In genomic region chr19:18922228-18922985, GRCh38 we compare ENCODE assay signal across 19 cellular contexts. TPM values are rescaled to one million over a fixed set of nuclear protein-coding genes. Genes with fewer than 3 reads are reported as not detected.
A peak's percentile ranks its signal among the peaks of the same experiment; 100 is the strongest.
DNase-seq lines count a peak whose midpoint lies in the region; ATAC-seq, FAIRE-seq and TF ChIP-seq lines count a peak whose summit lies in the region.
"Had no signal": no experiment of that assay in that cellular context is flagged by ENCODE, and none has a peak within 500 bp of the region (broad histone marks: within the 10 kb centered on the region; RNA-seq: fewer than 3 reads in every experiment).

No MANE protein-coding gene starts in this region.

- H3K27ac ChIP-seq in HepG2 (ENCODE audit: extremely low read length, insufficient read depth, low read length) (no peak overlapping the region), right lobe of liver (no peak overlapping the region)
- H3K27ac ChIP-seq: BLaER1 treated with 17β-estradiol and CSF1 and Interleukin-3, amounts not matched to agents 10 nM and 100 nM; GM23248 had no signal

- H4K20me1 ChIP-seq in HepG2 (ENCODE audit: insufficient read depth, low read length): peaks cover 17% of the 10 kb centered on the region; the same call in 1 of the 2 replicates

- H3K9me3 Mint-ChIP-seq in endothelial cell (ENCODE audit: unreplicated experiment) (no peaks in the 10 kb centered on the region), neural crest cell (no peaks in the 10 kb centered on the region), type B pancreatic cell (no peaks in the 10 kb centered on the region)
- H3K9me3 Mint-ChIP-seq: CD4-positive, alpha-beta T cell; IgD-negative memory B cell had no signal

- no peak overlapping the region for H3K4me2 ChIP-seq in HepG2 (ENCODE audit: low read depth, low read length)
- H3K4me2 ChIP-seq: BLaER1 treated with 17β-estradiol and CSF1 and Interleukin-3, amounts not matched to agents 10 nM and 100 nM had no signal

- H3K27me3 ChIP-seq in HepG2 (ENCODE audit: control insufficient read depth in 1 of 2, insufficient read depth in 2 of 2, low read length in 2 of 2) (no peaks in the 10 kb centered on the region; a peak in 1 of 5 replicates), right lobe of liver (no peaks in the 10 kb centered on the region)
- H3K27me3 ChIP-seq: BLaER1 treated with 17β-estradiol and CSF1 and Interleukin-3, amounts not matched to agents 10 nM and 100 nM had no signal

- no peak overlapping the region for H3K4me3 ChIP-seq in HepG2 (replicated peaks in 1 of 3; ENCODE audit: insufficient read depth in 1 of 3, low read depth in 2 of 3, low read length in 3 of 3)
- no peak overlapping the region for H3K4me3 ChIP-seq in right lobe of liver
- H3K4me3 ChIP-seq: BLaER1 treated with 17β-estradiol and CSF1 and Interleukin-3, amounts not matched to agents 10 nM and 100 nM; GM23248 had no signal

- H2AFZ ChIP-seq in HepG2 (ENCODE audit: low read length): no peak overlapping the region
- H2AFZ ChIP-seq: GM23248 had no signal

- no peak for FAIRE-seq in HepG2 (lab: Jason Lieb, UNC)
- FAIRE-seq in D721Med (lab: Jason Lieb, UNC): no peak
- FAIRE-seq: G401.6 had no signal

- peaks cover 28% of the 10 kb centered on the region for H3K79me2 ChIP-seq in HepG2 (ENCODE audit: insufficient read depth, low read length)

- in situ Hi-C loops in HepG2 (cut with HindIII; ENCODE audit: extremely low pct_ligation_motif_present, low pct_unique_long_range_greater_than_20kb): loop anchor here (10.0 kb wide), 1 partner anchor 62 kb away; no protein-coding TSS in a partner anchor

- H3K36me3 Mint-ChIP-seq in endothelial cell (ENCODE audit: low read depth, unreplicated experiment) (peaks cover 39% of the 10 kb centered on the region), neural crest cell (ENCODE audit: low read depth) (peaks cover 2% of the 10 kb centered on the region), type B pancreatic cell (peaks cover 4% of the 10 kb centered on the region)

- no peak for DNase-seq in HepG2 (ENCODE audit: low spot score)
- no peak for DNase-seq in right lobe of liver
- no peak for DNase-seq in endothelial cell (ENCODE audit: low spot score)
- DNase-seq in neural crest cell (ENCODE audit: low read depth, low spot score): no peak
- DNase-seq in D721Med (ENCODE audit: insufficient read length, low spot score): no peak
- DNase-seq in HCEC 1CT: no peak
- no peak for DNase-seq in type B pancreatic cell (ENCODE audit: extremely low spot score, unreplicated experiment)
- DNase-seq: ACHN; CD4-positive, alpha-beta T cell; DMS153; DMS79 treated with DMSO at 0.1 percent for 48 hours; EL; GM23248; H7 had no signal

- H3K9me3 ChIP-seq in HepG2 (ENCODE audit: low read length) (no peaks in the 10 kb centered on the region), right lobe of liver (no peaks in the 10 kb centered on the region)
- H3K9me3 ChIP-seq: BLaER1 treated with 17β-estradiol and CSF1 and Interleukin-3, amounts not matched to agents 10 nM and 100 nM had no signal

- BruUV-seq in HepG2 (replicated peaks; lab: Mats Ljungman, UMichigan): no TSS peak

- no peak overlapping the region for H3K9ac ChIP-seq in HepG2 (ENCODE audit: insufficient read depth, low read depth, low read length)
- H3K9ac ChIP-seq: GM23248 had no signal

- POLR2A ChIA-PET in HepG2 (lab: Yijun Ruan, JAX): no interaction called here

- TF ChIP-seq EP300 in HepG2 (IDR thresholded peaks at IDR 0.05; ENCODE audit: low read depth in 2 of 2, low read length in 2 of 2): no peak
- TF ChIP-seq EP300 in HepG2 (CRISPR knock-in tag; IDR thresholded peaks at IDR 0.05; ENCODE audit: borderline replicate concordance): no peak

- H3K4me3 Mint-ChIP-seq in endothelial cell (ENCODE audit: unreplicated experiment) (peak overlapping the region; percentile 48), neural crest cell (peak overlapping the region; percentile 82), type B pancreatic cell (no peak overlapping the region)

- H3K4me1 Mint-ChIP-seq in endothelial cell (ENCODE audit: unreplicated experiment): peaks cover 27% of the 10 kb centered on the region
- H3K4me1 Mint-ChIP-seq in neural crest cell: peaks cover 23% of the 10 kb centered on the region
- H3K4me1 Mint-ChIP-seq in type B pancreatic cell (ENCODE audit: unreplicated experiment): peaks cover 13% of the 10 kb centered on the region

- TF ChIP-seq CTCF in HepG2 (CRISPR knock-in tag; IDR thresholded peaks at IDR 0.05) (no peak), right lobe of liver (IDR thresholded peaks at IDR 0.05) (no peak), endothelial cell (IDR thresholded peaks at IDR 0.05; ENCODE audit: unreplicated experiment) (no peak), neural crest cell (conservative IDR thresholded peaks at IDR 0.05) (no peak), D721Med (IDR thresholded peaks at IDR 0.05; ENCODE audit: insufficient read depth, missing control alignments) (no peak), type B pancreatic cell (conservative IDR thresholded peaks at IDR 0.05) (no peak)

- peaks cover 39% of the 10 kb centered on the region for H3K27me3 Mint-ChIP-seq in endothelial cell (ENCODE audit: unreplicated experiment)
- peaks cover 3% of the 10 kb centered on the region for H3K27me3 Mint-ChIP-seq in neural crest cell (ENCODE audit: low read depth)
- no peaks in the 10 kb centered on the region for H3K27me3 Mint-ChIP-seq in type B pancreatic cell
- H3K27me3 Mint-ChIP-seq: CD4-positive, alpha-beta T cell; IgD-negative memory B cell had no signal

- H3K36me3 ChIP-seq in HepG2 (replicated peaks in 1 of 2; ENCODE audit: control insufficient read depth in 1 of 2, insufficient read depth in 2 of 2, low read length in 2 of 2) (peaks cover 18 to 35% of the 10 kb centered on the region in 2 experiments), right lobe of liver (peaks cover 0 to 45% (median 22%) of the 10 kb centered on the region in 4 donors)

- ATAC-seq in HepG2: no peak
- no peak for ATAC-seq in right lobe of liver
- ATAC-seq in HG02981 (IDR thresholded peaks at IDR 0.05; ENCODE audit: unreplicated experiment): no peak

- intact Hi-C loops in HepG2 (cut with micrococcal nuclease; ENCODE audit: unreplicated experiment): no loop called here
- intact Hi-C loops in right lobe of liver (cut with DNase I): no loop called here

- no peak for TF ChIP-seq RAD21 in HepG2 (CRISPR knock-in tag; IDR thresholded peaks at IDR 0.05)

- peaks cover 18% of the 10 kb centered on the region for H3K4me1 ChIP-seq in HepG2 (ENCODE audit: insufficient read depth, low read length)
- H3K4me1 ChIP-seq in right lobe of liver: peaks cover 0 to 21% (median 4%) of the 10 kb centered on the region in 4 donors

- TF ChIP-seq POLR2A in HepG2 (IDR thresholded peaks at IDR 0.05; ENCODE audit: insufficient read depth in 1 of 2, low read depth in 2 of 2, low read length in 2 of 2) (0 out of 4 replicates have a peak, but pooled peaks of 1 of the 2 experiments have one; percentile 29), right lobe of liver (IDR thresholded peaks at IDR 0.05) (no peak)

- 93% methylated on average over 6 of the region's 29 CpGs for WGBS in HepG2 (ENCODE audit: low lambda C conversion rate)
- WGBS in right lobe of liver (ENCODE audit: insufficient coverage, low coverage, low lambda C conversion rate, missing lambda C conversion rate): 100% methylated on average over 2 of the region's 29 CpGs

- CTCF ChIA-PET in HepG2 (lab: Yijun Ruan, JAX; ENCODE audit: low intra/inter-chr PET ratio, low total read pairs): no interaction called here

- H3K27ac Mint-ChIP-seq in endothelial cell (ENCODE audit: unreplicated experiment) (no peak overlapping the region), neural crest cell (ENCODE audit: unreplicated experiment) (peak overlapping the region; percentile 90), type B pancreatic cell (no peak overlapping the region)
- H3K27ac Mint-ChIP-seq: CD4-positive, alpha-beta T cell had no signal

RNA-seq across cellular contexts. Expression of gene DDX49, which starts 2.9 kb away (rescaled TPM):
- total RNA-seq in HepG2 (2016; rRNA removed; fragmentation: Illumina TruSeq; extraction: Trizol): 44.6 and 46.2 TPM in 2 replicates
- 26.8 and 31.4 TPM in 2 replicates for total RNA-seq in HepG2 (2016; cell fraction: cytosol; rRNA removed; fragmentation: Illumina TruSeq; extraction: Trizol; ENCODE audit: low read depth)
- 36.8 and 44.8 TPM in 2 replicates for total RNA-seq in HepG2 (2016; cell fraction: insoluble cytoplasmic fraction; rRNA removed; fragmentation: Illumina TruSeq; extraction: Trizol)
- 34.9 and 35.2 TPM in 2 replicates for total RNA-seq in HepG2 (2016; cell fraction: membrane; rRNA removed; fragmentation: Illumina TruSeq; extraction: Trizol)
- 21.6 and 22.6 TPM in 2 replicates for total RNA-seq in HepG2 (2016; cell fraction: nucleus; rRNA removed; fragmentation: Illumina TruSeq; extraction: Trizol)
- 27.0 and 28.9 TPM in 2 replicates for polyA plus RNA-seq in HepG2 (2011; rRNA removed)
- 18.7 and 29.0 TPM in 2 replicates for polyA plus RNA-seq in HepG2 (2011; cell fraction: cytosol; rRNA removed)
- 45.0 and 51.2 TPM in 2 replicates for polyA plus RNA-seq in HepG2 (2011; cell fraction: nucleus; rRNA removed)
- polyA plus RNA-seq in HepG2 (2012): 13.7 and 15.9 TPM in 2 replicates
- polyA plus RNA-seq in HepG2 (2016; cell fraction: cytosol; fragmentation: Illumina TruSeq; extraction: Trizol; ENCODE audit: low read depth): 25.8 and 27.7 TPM in 2 replicates
- 36.1 and 38.2 TPM in 2 replicates for polyA plus RNA-seq in HepG2 (2016; cell fraction: insoluble cytoplasmic fraction; fragmentation: Illumina TruSeq; extraction: Trizol; ENCODE audit: low read depth)
- polyA plus RNA-seq in HepG2 (2016; cell fraction: membrane; fragmentation: Illumina TruSeq; extraction: Trizol; ENCODE audit: low read depth): 21.6 and 25.1 TPM in 2 replicates
- polyA plus RNA-seq in HepG2 (2016; cell fraction: nucleus; fragmentation: Illumina TruSeq; extraction: Trizol; ENCODE audit: insufficient read depth, low read depth): 42.3 and 43.7 TPM in 2 replicates
- polyA minus RNA-seq in HepG2 (2011; rRNA and poly(A)+ RNA removed; ENCODE audit: low replicate concordance): 54.2 and 128 TPM in 2 replicates
- polyA minus RNA-seq in HepG2 (2011; cell fraction: cytosol; rRNA and poly(A)+ RNA removed): 14.5 and 19.5 TPM in 2 replicates
- polyA minus RNA-seq in HepG2 (2011; cell fraction: nucleus; rRNA and poly(A)+ RNA removed): 18.6 and 24.2 TPM in 2 replicates
- 10 to 100 TPM; 15.8 to 37.9 (median 18.5) TPM for total RNA-seq in right lobe of liver
- total RNA-seq in endothelial cell (ENCODE audit: unreplicated experiment): 33.7 TPM
- total RNA-seq in neural crest cell: 54.9 and 56.6 TPM in 2 replicates
- total RNA-seq in type B pancreatic cell (ENCODE audit: low replicate concordance): 58.3 and 58.5 TPM in 2 replicates

RNA-seq across cellular contexts. Expression of gene COPE, which starts 3.2 kb away (rescaled TPM):
- 188 and 189 TPM in 2 replicates for total RNA-seq in HepG2 (2016; rRNA removed; fragmentation: Illumina TruSeq; extraction: Trizol)
- total RNA-seq in HepG2 (2016; cell fraction: cytosol; rRNA removed; fragmentation: Illumina TruSeq; extraction: Trizol; ENCODE audit: low read depth): 90.0 and 90.2 TPM in 2 replicates
- 172 and 181 TPM in 2 replicates for total RNA-seq in HepG2 (2016; cell fraction: insoluble cytoplasmic fraction; rRNA removed; fragmentation: Illumina TruSeq; extraction: Trizol)
- 87.8 and 90.8 TPM in 2 replicates for total RNA-seq in HepG2 (2016; cell fraction: membrane; rRNA removed; fragmentation: Illumina TruSeq; extraction: Trizol)
- 70.6 and 74.1 TPM in 2 replicates for total RNA-seq in HepG2 (2016; cell fraction: nucleus; rRNA removed; fragmentation: Illumina TruSeq; extraction: Trizol)
- polyA plus RNA-seq in HepG2 (2011; rRNA removed): 205 and 222 TPM in 2 replicates
- polyA plus RNA-seq in HepG2 (2011; cell fraction: cytosol; rRNA removed): 175 and 335 TPM in 2 replicates
- polyA plus RNA-seq in HepG2 (2011; cell fraction: nucleus; rRNA removed): 191 and 222 TPM in 2 replicates
- polyA plus RNA-seq in HepG2 (2012): 86.4 and 120 TPM in 2 replicates
- polyA plus RNA-seq in HepG2 (2016; cell fraction: cytosol; fragmentation: Illumina TruSeq; extraction: Trizol; ENCODE audit: low read depth): 73.8 and 86.7 TPM in 2 replicates
- 149 and 196 TPM in 2 replicates for polyA plus RNA-seq in HepG2 (2016; cell fraction: insoluble cytoplasmic fraction; fragmentation: Illumina TruSeq; extraction: Trizol; ENCODE audit: low read depth)
- polyA plus RNA-seq in HepG2 (2016; cell fraction: membrane; fragmentation: Illumina TruSeq; extraction: Trizol; ENCODE audit: low read depth): 72.3 and 75.2 TPM in 2 replicates
- polyA plus RNA-seq in HepG2 (2016; cell fraction: nucleus; fragmentation: Illumina TruSeq; extraction: Trizol; ENCODE audit: insufficient read depth, low read depth): 134 and 136 TPM in 2 replicates
- polyA minus RNA-seq in HepG2 (2011; rRNA and poly(A)+ RNA removed; ENCODE audit: low replicate concordance): 163 and 283 TPM in 2 replicates
- polyA minus RNA-seq in HepG2 (2011; cell fraction: cytosol; rRNA and poly(A)+ RNA removed): 82.7 and 99.4 TPM in 2 replicates
- 41.8 and 44.1 TPM in 2 replicates for polyA minus RNA-seq in HepG2 (2011; cell fraction: nucleus; rRNA and poly(A)+ RNA removed)
- total RNA-seq in right lobe of liver: 100 to 1,000 TPM in 3 of 6 experiments, 10 to 100 TPM in 3; 67.4 to 240 (median 97.1) TPM
- total RNA-seq in endothelial cell (ENCODE audit: unreplicated experiment): 213 TPM
- total RNA-seq in neural crest cell: 194 and 196 TPM in 2 replicates
- 171 and 213 TPM in 2 replicates for total RNA-seq in type B pancreatic cell (ENCODE audit: low replicate concordance)

RNA-seq across cellular contexts. Expression of gene HOMER3, which starts 18.6 kb away (rescaled TPM):
- 16.0 and 21.3 TPM in 2 replicates for total RNA-seq in HepG2 (2016; rRNA removed; fragmentation: Illumina TruSeq; extraction: Trizol)
- 26.4 and 33.2 TPM in 2 replicates for total RNA-seq in HepG2 (2016; cell fraction: cytosol; rRNA removed; fragmentation: Illumina TruSeq; extraction: Trizol; ENCODE audit: low read depth)
- total RNA-seq in HepG2 (2016; cell fraction: insoluble cytoplasmic fraction; rRNA removed; fragmentation: Illumina TruSeq; extraction: Trizol): 15.8 and 22.8 TPM in 2 replicates
- 34.4 and 37.9 TPM in 2 replicates for total RNA-seq in HepG2 (2016; cell fraction: membrane; rRNA removed; fragmentation: Illumina TruSeq; extraction: Trizol)
- total RNA-seq in HepG2 (2016; cell fraction: nucleus; rRNA removed; fragmentation: Illumina TruSeq; extraction: Trizol): 9.6 and 15.0 TPM in 2 replicates
- polyA plus RNA-seq in HepG2 (2011; rRNA removed): 27.3 and 33.7 TPM in 2 replicates
- polyA plus RNA-seq in HepG2 (2011; cell fraction: cytosol; rRNA removed): 17.2 and 24.7 TPM in 2 replicates
- polyA plus RNA-seq in HepG2 (2011; cell fraction: nucleus; rRNA removed): 44.4 and 50.4 TPM in 2 replicates
- polyA plus RNA-seq in HepG2 (2012): 9.2 and 17.6 TPM in 2 replicates
- 38.0 and 46.9 TPM in 2 replicates for polyA plus RNA-seq in HepG2 (2016; cell fraction: cytosol; fragmentation: Illumina TruSeq; extraction: Trizol; ENCODE audit: low read depth)
- 25.7 and 29.6 TPM in 2 replicates for polyA plus RNA-seq in HepG2 (2016; cell fraction: insoluble cytoplasmic fraction; fragmentation: Illumina TruSeq; extraction: Trizol; ENCODE audit: low read depth)
- polyA plus RNA-seq in HepG2 (2016; cell fraction: membrane; fragmentation: Illumina TruSeq; extraction: Trizol; ENCODE audit: low read depth): 45.5 and 48.8 TPM in 2 replicates
- 36.3 and 38.7 TPM in 2 replicates for polyA plus RNA-seq in HepG2 (2016; cell fraction: nucleus; fragmentation: Illumina TruSeq; extraction: Trizol; ENCODE audit: insufficient read depth, low read depth)
- 16.8 and 17.2 TPM in 2 replicates for polyA minus RNA-seq in HepG2 (2011; rRNA and poly(A)+ RNA removed; ENCODE audit: low replicate concordance)
- 3.6 and 6.2 TPM in 2 replicates for polyA minus RNA-seq in HepG2 (2011; cell fraction: cytosol; rRNA and poly(A)+ RNA removed)
- 8.6 and 13.4 TPM in 2 replicates for polyA minus RNA-seq in HepG2 (2011; cell fraction: nucleus; rRNA and poly(A)+ RNA removed)
- total RNA-seq in right lobe of liver: 1 to 10 TPM; 2.3 to 4.7 (median 3.2) TPM
- total RNA-seq in endothelial cell (ENCODE audit: unreplicated experiment): 222 TPM
- total RNA-seq in neural crest cell: 71.4 and 78.8 TPM in 2 replicates
- 20.8 and 38.6 TPM in 2 replicates for total RNA-seq in type B pancreatic cell (ENCODE audit: low replicate concordance)

RNA-seq across cellular contexts. Expression of gene CERS1, which starts 26.4 kb away (rescaled TPM):
- total RNA-seq in HepG2 (2016; rRNA removed; fragmentation: Illumina TruSeq; extraction: Trizol) (2.3 and 4.6 TPM in 2 replicates), right lobe of liver (not detected), endothelial cell (ENCODE audit: unreplicated experiment) (15.7 TPM), neural crest cell (27.7 and 29.8 TPM in 2 replicates), type B pancreatic cell (ENCODE audit: low replicate concordance) (6.4 and 14.8 TPM in 2 replicates)
- 5.9 and 6.2 TPM in 2 replicates for total RNA-seq in HepG2 (2016; cell fraction: cytosol; rRNA removed; fragmentation: Illumina TruSeq; extraction: Trizol; ENCODE audit: low read depth)
- 2.4 and 5.4 TPM in 2 replicates for total RNA-seq in HepG2 (2016; cell fraction: insoluble cytoplasmic fraction; rRNA removed; fragmentation: Illumina TruSeq; extraction: Trizol)
- 8.1 and 8.5 TPM in 2 replicates for total RNA-seq in HepG2 (2016; cell fraction: membrane; rRNA removed; fragmentation: Illumina TruSeq; extraction: Trizol)
- 3.8 and 4.7 TPM in 2 replicates for total RNA-seq in HepG2 (2016; cell fraction: nucleus; rRNA removed; fragmentation: Illumina TruSeq; extraction: Trizol)
- polyA plus RNA-seq in HepG2 (2011; rRNA removed): 9.8 and 18.8 TPM in 2 replicates
- 11.5 and 15.3 TPM in 2 replicates for polyA plus RNA-seq in HepG2 (2011; cell fraction: cytosol; rRNA removed)
- polyA plus RNA-seq in HepG2 (2011; cell fraction: nucleus; rRNA removed): 12.2 and 12.9 TPM in 2 replicates
- 4.3 and 5.9 TPM in 2 replicates for polyA plus RNA-seq in HepG2 (2012)
- polyA plus RNA-seq in HepG2 (2016; cell fraction: cytosol; fragmentation: Illumina TruSeq; extraction: Trizol; ENCODE audit: low read depth): 8.6 and 10.1 TPM in 2 replicates
- 3.8 and 4.5 TPM in 2 replicates for polyA plus RNA-seq in HepG2 (2016; cell fraction: insoluble cytoplasmic fraction; fragmentation: Illumina TruSeq; extraction: Trizol; ENCODE audit: low read depth)
- 11.3 and 12.9 TPM in 2 replicates for polyA plus RNA-seq in HepG2 (2016; cell fraction: membrane; fragmentation: Illumina TruSeq; extraction: Trizol; ENCODE audit: low read depth)
- 11.5 and 12.9 TPM in 2 replicates for polyA plus RNA-seq in HepG2 (2016; cell fraction: nucleus; fragmentation: Illumina TruSeq; extraction: Trizol; ENCODE audit: insufficient read depth, low read depth)
- polyA minus RNA-seq in HepG2 (2011; rRNA and poly(A)+ RNA removed; ENCODE audit: low replicate concordance): 13.1 and 35.4 TPM in 2 replicates
- 8.0 and 9.5 TPM in 2 replicates for polyA minus RNA-seq in HepG2 (2011; cell fraction: cytosol; rRNA and poly(A)+ RNA removed)
- 1.7 and 2.4 TPM in 2 replicates for polyA minus RNA-seq in HepG2 (2011; cell fraction: nucleus; rRNA and poly(A)+ RNA removed)
- total RNA-seq: CD4-positive, alpha-beta T cell; HT-29 had no signal
- polyA plus RNA-seq: IgD-negative memory B cell had no signal
